ENCODE assay signal across 9 cellular contexts in the genomic region with DNA sequence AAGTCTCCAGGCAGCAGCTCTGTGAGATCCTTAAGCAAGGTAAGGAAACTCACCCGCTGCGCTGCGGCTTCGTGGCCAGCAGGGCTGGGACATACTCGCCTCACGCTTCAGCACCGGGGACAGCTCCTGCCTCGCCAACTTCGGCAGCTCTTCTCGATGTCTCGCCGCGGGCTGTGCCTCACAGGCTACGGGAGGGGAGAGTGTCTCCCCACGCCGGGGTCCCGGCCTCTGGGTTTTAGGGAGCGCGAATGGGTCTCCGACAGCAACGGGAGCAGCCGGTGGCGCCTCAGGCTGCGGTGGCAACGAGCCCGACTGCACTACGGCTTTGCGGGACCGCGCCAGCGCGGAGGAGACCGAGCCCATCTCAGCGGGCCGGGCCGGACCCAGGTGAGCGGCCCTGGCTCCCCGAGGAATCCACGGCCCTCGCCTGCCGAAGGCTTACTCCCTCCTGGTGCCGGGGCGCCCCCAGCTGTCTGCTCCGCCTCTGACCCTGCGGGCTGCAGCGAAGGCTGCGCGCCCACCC.
DNase-seq lines count a peak whose midpoint lies in the region; ATAC-seq, FAIRE-seq and TF ChIP-seq lines count a peak whose summit lies in the region.
"Had no signal": no experiment of that assay in that cellular context is flagged by ENCODE, and none has a peak within 500 bp of the region (broad histone marks: within the 10 kb centered on the region; RNA-seq: fewer than 3 reads in every experiment).

No MANE protein-coding gene starts in this region.

- no peak for FAIRE-seq in frontal cortex (lab: Jason Lieb, UNC)

- H3K9me3 Mint-ChIP-seq in activated T-helper 17 cell treated with anti-CD3 and anti-CD28 coated beads, Interleukin-2, amount 50 U/mL, for 72 hours, result peaks cover 3% of the 10 kb centered on the region
- H3K9me3 Mint-ChIP-seq in osteocyte (ENCODE audit: unreplicated experiment) (no peaks in the 10 kb centered on the region), type B pancreatic cell (no peaks in the 10 kb centered on the region)
- H3K9me3 Mint-ChIP-seq: T-helper 1 cell treated with Interleukin-12 subunit alpha and Interleukin-12 subunit beta and Interleukin-4 antibody, amounts not matched to agents 30 μg/mL and 1 μg/mL, for 36 hours had no signal

- H3K4me1 Mint-ChIP-seq in activated T-helper 17 cell treated with anti-CD3 and anti-CD28 coated beads, Interleukin-2, amount 50 U/mL, for 72 hours, result no peaks in the 10 kb centered on the region
- peaks cover 7% of the 10 kb centered on the region for H3K4me1 Mint-ChIP-seq in osteocyte (ENCODE audit: unreplicated experiment)
- H3K4me1 Mint-ChIP-seq in type B pancreatic cell (ENCODE audit: unreplicated experiment), result no peaks in the 10 kb centered on the region

- no peak overlapping the region for H3K27ac Mint-ChIP-seq in activated T-helper 17 cell treated with anti-CD3 and anti-CD28 coated beads, Interleukin-2, amount 50 U/mL, for 72 hours
- H3K27ac Mint-ChIP-seq in osteocyte (ENCODE audit: unreplicated experiment) (no peak overlapping the region), type B pancreatic cell (no peak overlapping the region)
- H3K27ac Mint-ChIP-seq: T-helper 1 cell treated with Interleukin-12 subunit alpha and Interleukin-12 subunit beta and Interleukin-4 antibody, amounts not matched to agents 30 μg/mL and 1 μg/mL, for 36 hours had no signal

- ATAC-seq in HG02610 (IDR thresholded peaks at IDR 0.05; ENCODE audit: unreplicated experiment) (peak; percentile 72), HG03520 (IDR thresholded peaks at IDR 0.05; ENCODE audit: unreplicated experiment) (no peak)
- peak; percentile 51 for ATAC-seq in activated T-helper 17 cell treated with anti-CD3 and anti-CD28 coated beads, Interleukin-2, amount 50 U/mL, for 72 hours (replicated peaks)

- peaks cover 54% of the 10 kb centered on the region for H3K27me3 Mint-ChIP-seq in activated T-helper 17 cell treated with anti-CD3 and anti-CD28 coated beads, Interleukin-2, amount 50 U/mL, for 72 hours
- H3K27me3 Mint-ChIP-seq in osteocyte (ENCODE audit: unreplicated experiment), result peaks cover 43% of the 10 kb centered on the region
- H3K27me3 Mint-ChIP-seq in type B pancreatic cell, result peaks cover 79% of the 10 kb centered on the region

- no peaks in the 10 kb centered on the region for H3K36me3 Mint-ChIP-seq in activated T-helper 17 cell treated with anti-CD3 and anti-CD28 coated beads, Interleukin-2, amount 50 U/mL, for 72 hours (ENCODE audit: low read depth)
- H3K36me3 Mint-ChIP-seq in osteocyte (ENCODE audit: unreplicated experiment), result no peaks in the 10 kb centered on the region
- no peaks in the 10 kb centered on the region for H3K36me3 Mint-ChIP-seq in type B pancreatic cell

- DNase-seq in DMS114 treated with DMSO at 0.1 percent for 48 hours (lab: John Stamatoyannopoulos, UW; ENCODE audit: unreplicated experiment) (peak; percentile 42), NCI-H748 (lab: John Stamatoyannopoulos, UW; ENCODE audit: unreplicated experiment) (peak; percentile 55), frontal cortex (ENCODE audit: low spot score in 2 of 2) (peak; percentile 43 to 44), osteocyte (ENCODE audit: extremely low spot score, unreplicated experiment) (peak; percentile 95), type B pancreatic cell (ENCODE audit: extremely low spot score, unreplicated experiment) (peak; percentile 91)

- TF ChIP-seq CTCF in osteocyte (IDR thresholded peaks at IDR 0.05) (peak; percentile 54), type B pancreatic cell (conservative IDR thresholded peaks at IDR 0.05) (peak; percentile 78)

- no peak overlapping the region for H3K4me3 Mint-ChIP-seq in activated T-helper 17 cell treated with anti-CD3 and anti-CD28 coated beads, Interleukin-2, amount 50 U/mL, for 72 hours
- no peak overlapping the region for H3K4me3 Mint-ChIP-seq in osteocyte (ENCODE audit: unreplicated experiment)
- H3K4me3 Mint-ChIP-seq in type B pancreatic cell, result peak overlapping the region; percentile 36
- H3K4me3 Mint-ChIP-seq: T-helper 1 cell treated with Interleukin-12 subunit alpha and Interleukin-12 subunit beta and Interleukin-4 antibody, amounts not matched to agents 30 μg/mL and 1 μg/mL, for 36 hours had no signal

Comparison
In these comparisons a context has a peak if more than half of its experiments do, and no peak if none do; other contexts are left out.
1. DNase-seq: peak in every context shown above with its lines; median percentile 95 in osteocyte; 91 in type B pancreatic cell; 55 in NCI-H748; 44 in frontal cortex; 42 in DMS114 treated with DMSO at 0.1 percent for 48 hours.